ENCODE assay signal across 1 cellular context in genomic region chr11:60211206-60211605, GRCh38.
A peak's percentile ranks its signal among the peaks of the same experiment; 100 is the strongest.
TF ChIP-seq lines count a peak whose summit lies in the region.

No MANE protein-coding gene starts in this region.

TF ChIP-seq in GM12878, 131 proteins besides CTCF, POLR2A, EP300 and RAD21 (continued from another document and continues in another):
- TF ChIP-seq BCL3 (IDR thresholded peaks at IDR 0.05; ENCODE audit: borderline replicate concordance, insufficient read depth, low read depth, low read length, poor library complexity, severe bottlenecking) (no peak), GATAD2B (conservative IDR thresholded peaks at IDR 0.05; ENCODE audit: low read depth) (no peak), RAD51 (IDR thresholded peaks at IDR 0.05) (no peak), NFXL1 (IDR thresholded peaks at IDR 0.05; ENCODE audit: borderline replicate concordance) (no peak), ATF7 (IDR thresholded peaks at IDR 0.05; ENCODE audit: low read depth) (peak; percentile 63; the same call in 1 of the 2 replicates), JUNB (IDR thresholded peaks at IDR 0.05) (peak; percentile 43; the same call in 1 of the 2 replicates), CHD4 (IDR thresholded peaks at IDR 0.05) (no peak), FOS (IDR thresholded peaks at IDR 0.05; ENCODE audit: borderline replicate concordance, extremely low read depth, insufficient read length) (no peak), IKZF2 (IDR thresholded peaks at IDR 0.05) (peak in 1 of 2 experiments; percentile 30; a peak in 1 of 4 replicates), HDAC2 (IDR thresholded peaks at IDR 0.05) (no peak), SUZ12 (IDR thresholded peaks at IDR 0.05; ENCODE audit: unreplicated experiment) (no peak), ZBED1 (IDR thresholded peaks at IDR 0.05; ENCODE audit: borderline replicate concordance) (no peak), YY1 (IDR thresholded peaks at IDR 0.05; ENCODE audit: low read depth, low read length) (no peak), NR2F1 (conservative IDR thresholded peaks at IDR 0.05) (no peak), TARDBP (IDR thresholded peaks at IDR 0.05; ENCODE audit: borderline replicate concordance) (no peak), MTA2 (IDR thresholded peaks at IDR 0.05; ENCODE audit: low read depth) (peak; percentile 50), E2F8 (IDR thresholded peaks at IDR 0.05; ENCODE audit: low read depth, partially characterized antibody) (no peak), NFIC (IDR thresholded peaks at IDR 0.05; ENCODE audit: low read depth, low read length) (peak; percentile 55; the same call in 1 of the 2 replicates), MEF2B (IDR thresholded peaks at IDR 0.05; ENCODE audit: partially characterized antibody, poor library complexity, severe bottlenecking) (peak; percentile 78), IRF5 (IDR thresholded peaks at IDR 0.05; ENCODE audit: borderline replicate concordance) (no peak), ZBTB33 (IDR thresholded peaks at IDR 0.05) (no peak), BCLAF1 (IDR thresholded peaks at IDR 0.05) (no peak), IRF4 (IDR thresholded peaks at IDR 0.05; ENCODE audit: low read depth, low read length) (no peak), CBX3 (IDR thresholded peaks at IDR 0.05; ENCODE audit: borderline replicate concordance, low read depth) (no peak), STAT1 (conservative IDR thresholded peaks at IDR 0.05) (no peak), MEF2A (IDR thresholded peaks at IDR 0.05; ENCODE audit: insufficient read depth, low read depth, low read length) (peak; percentile 81; the same call in 1 of the 2 replicates), PAX8 (IDR thresholded peaks at IDR 0.05) (no peak), ETV6 (conservative IDR thresholded peaks at IDR 0.05 in 1 of 2, IDR thresholded peaks at IDR 0.05 in 1 of 2; ENCODE audit: borderline replicate concordance in 1 of 2, low read depth in 1 of 2) (no peak), STAT3 (IDR thresholded peaks at IDR 0.05; ENCODE audit: low read depth, low read length) (no peak), BHLHE40 (IDR thresholded peaks at IDR 0.05; ENCODE audit: borderline replicate concordance in 1 of 2, low read depth in 2 of 2, low read length in 1 of 2) (no peak), FOXM1 (IDR thresholded peaks at IDR 0.05; ENCODE audit: low read depth, low read length) (no peak; the same call in 1 of the 2 replicates), DPF2 (IDR thresholded peaks at IDR 0.05) (no peak), BACH1 (IDR thresholded peaks at IDR 0.05; ENCODE audit: borderline replicate concordance) (no peak), ZNF274 (IDR thresholded peaks at IDR 0.05; ENCODE audit: insufficient read depth, insufficient read length) (no peak), KDM1A (IDR thresholded peaks at IDR 0.05; ENCODE audit: borderline replicate concordance) (no peak), SPI1 (IDR thresholded peaks at IDR 0.05; ENCODE audit: borderline replicate concordance, insufficient read depth, low read depth, low read length) (no peak), MTA3 (IDR thresholded peaks at IDR 0.05; ENCODE audit: borderline replicate concordance, low read length) (no peak), ZNF592 (IDR thresholded peaks at IDR 0.05) (no peak), RELA (IDR thresholded peaks at IDR 0.05; ENCODE audit: borderline replicate concordance, partially characterized antibody) (no peak), ZNF207 (IDR thresholded peaks at IDR 0.05; ENCODE audit: borderline replicate concordance) (no peak), PML (IDR thresholded peaks at IDR 0.05; ENCODE audit: low read length) (no peak), POU2F2 (IDR thresholded peaks at IDR 0.05; ENCODE audit: borderline replicate concordance, low read depth, low read length) (no peak), CREB1 (IDR thresholded peaks at IDR 0.05; ENCODE audit: low read depth) (no peak), IKZF1 (conservative IDR thresholded peaks at IDR 0.05) (0 out of 2 replicates have a peak, but pooled peaks have one; percentile 54), EED (IDR thresholded peaks at IDR 0.05; ENCODE audit: low read depth) (0 out of 2 replicates have a peak, but pooled peaks have one; percentile 14), NKRF (conservative IDR thresholded peaks at IDR 0.05) (no peak), ELK1 (IDR thresholded peaks at IDR 0.05; ENCODE audit: low read depth, low read length) (no peak), ZSCAN29 (IDR thresholded peaks at IDR 0.05) (no peak), POLR2AphosphoS2 (IDR thresholded peaks at IDR 0.05; ENCODE audit: low read depth, low read length) (no peak)
